Comparison of ENCODE assay signal across 18 cellular contexts in the genomic region with DNA sequence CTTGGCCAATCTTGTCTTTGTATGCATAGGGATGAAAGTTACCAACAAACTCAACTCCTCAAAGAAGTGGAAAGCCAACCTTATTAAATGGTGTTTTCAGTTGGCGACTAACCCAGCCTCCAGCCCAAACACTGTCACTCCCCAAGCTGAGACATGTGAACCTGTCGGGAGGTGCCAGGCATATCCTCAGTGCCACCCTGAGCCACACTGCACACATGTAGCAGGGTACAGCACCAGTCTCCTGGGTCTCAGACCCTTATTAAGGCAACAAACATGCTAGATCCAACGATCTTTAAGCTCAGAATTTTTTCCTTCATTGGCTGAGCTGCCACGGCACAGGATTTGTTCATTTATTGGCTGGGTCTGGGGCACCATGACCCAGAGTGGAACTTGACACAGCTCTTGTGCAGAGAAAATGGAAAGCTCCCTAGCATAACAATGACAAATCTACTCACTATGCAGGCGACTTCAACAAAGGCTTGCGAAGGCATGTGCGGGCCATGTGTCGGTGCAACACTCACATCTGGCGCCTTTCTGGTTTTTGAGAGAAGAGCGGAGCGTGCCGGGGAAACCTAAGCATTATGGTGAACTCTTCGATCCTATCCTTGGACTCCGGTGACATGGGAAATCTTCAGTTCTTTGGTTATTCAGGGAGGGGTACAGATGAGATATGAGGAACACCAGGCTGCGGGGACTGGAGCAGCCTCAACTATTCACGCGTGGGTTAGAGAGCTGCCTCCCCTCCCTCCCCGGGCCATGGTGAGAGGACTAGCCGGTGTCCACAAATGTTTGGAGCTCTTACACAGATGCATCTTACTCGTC.
DNase-seq lines count a peak whose midpoint lies in the region; ATAC-seq, FAIRE-seq and TF ChIP-seq lines count a peak whose summit lies in the region.
"Had no signal": no experiment of that assay in that cellular context is flagged by ENCODE, and none has a peak within 500 bp of the region (broad histone marks: within the 10 kb centered on the region; RNA-seq: fewer than 3 reads in every experiment).

No MANE protein-coding gene starts in this region.

- no peak overlapping the region for H3K27ac ChIP-seq in HepG2 (ENCODE audit: extremely low read length, insufficient read depth, low read length)
- H3K27ac ChIP-seq in right lobe of liver = no peak overlapping the region
- H3K27ac ChIP-seq in endodermal cell (ENCODE audit: low read depth, low read length) = no peak overlapping the region

- intact Hi-C loops in HepG2 (cut with micrococcal nuclease; ENCODE audit: unreplicated experiment) (no loop called here), right lobe of liver (cut with DNase I) (no loop called here)

- no peak for TF ChIP-seq POLR2A in HepG2 (IDR thresholded peaks at IDR 0.05; ENCODE audit: insufficient read depth in 1 of 2, low read depth in 2 of 2, low read length in 2 of 2)
- no peak for TF ChIP-seq POLR2A in right lobe of liver (IDR thresholded peaks at IDR 0.05)

- H3K79me2 ChIP-seq in HepG2 (ENCODE audit: insufficient read depth, low read length) = no peaks in the 10 kb centered on the region

- TF ChIP-seq EP300 in HepG2 (IDR thresholded peaks at IDR 0.05; ENCODE audit: low read depth in 2 of 2, low read length in 2 of 2) = no peak
- TF ChIP-seq EP300 in HepG2 (CRISPR knock-in tag; IDR thresholded peaks at IDR 0.05; ENCODE audit: borderline replicate concordance) = no peak

- CTCF ChIA-PET in HepG2 (lab: Yijun Ruan, JAX; ENCODE audit: low intra/inter-chr PET ratio, low total read pairs) = no interaction called here

- no peaks in the 10 kb centered on the region for H4K20me1 ChIP-seq in HepG2 (ENCODE audit: insufficient read depth, low read length)

- H3K9me3 Mint-ChIP-seq in endodermal cell = no peaks in the 10 kb centered on the region

- no peaks in the 10 kb centered on the region for H3K36me3 ChIP-seq in HepG2 (replicated peaks in 1 of 2; ENCODE audit: control insufficient read depth in 1 of 2, insufficient read depth in 2 of 2, low read length in 2 of 2)
- no peaks in the 10 kb centered on the region for H3K36me3 ChIP-seq in right lobe of liver
- H3K36me3 ChIP-seq in endodermal cell (ENCODE audit: control insufficient read depth, insufficient read depth, low read length) = no peaks in the 10 kb centered on the region

- H3K27me3 ChIP-seq in HepG2 (ENCODE audit: control insufficient read depth in 1 of 2, insufficient read depth in 2 of 2, low read length in 2 of 2) (peaks cover 0 to 33% of the 10 kb centered on the region in 2 experiments; a peak in 2 of 5 replicates), right lobe of liver (no peaks in the 10 kb centered on the region), endodermal cell (ENCODE audit: control insufficient read depth, insufficient read depth, low read length, poor library complexity, severe bottlenecking) (no peaks in the 10 kb centered on the region)

- WGBS in HepG2 (ENCODE audit: low lambda C conversion rate) = 74% methylated on average over 20 of the region's 20 CpGs
- 91% methylated on average over 14 of the region's 20 CpGs for WGBS in right lobe of liver (ENCODE audit: insufficient coverage, low coverage, low lambda C conversion rate, missing lambda C conversion rate)
- WGBS in endodermal cell (ENCODE audit: insufficient coverage in 1 of 2, insufficient read length in 1 of 2), 2 experiments = 86 to 88% methylated on average over 18 to 20 of the region's 20 CpGs

- no peak for ATAC-seq in HepG2
- ATAC-seq in right lobe of liver = no peak
- ATAC-seq: PC-3 had no signal

- POLR2A ChIA-PET in HepG2 (lab: Yijun Ruan, JAX) = no interaction called here

- TF ChIP-seq CTCF in HepG2 (CRISPR knock-in tag; IDR thresholded peaks at IDR 0.05) (no peak), right lobe of liver (IDR thresholded peaks at IDR 0.05) (no peak), endodermal cell (conservative IDR thresholded peaks at IDR 0.05) (no peak)

- peaks cover 22% of the 10 kb centered on the region for H3K4me1 ChIP-seq in HepG2 (ENCODE audit: insufficient read depth, low read length)
- peaks cover 0 to 14% (median 5%) of the 10 kb centered on the region in 4 donors for H3K4me1 ChIP-seq in right lobe of liver
- peaks cover 7% of the 10 kb centered on the region for H3K4me1 ChIP-seq in endodermal cell (ENCODE audit: control insufficient read depth, insufficient read depth, low read length)

- H3K9ac ChIP-seq in HepG2 (ENCODE audit: insufficient read depth, low read depth, low read length) (no peak overlapping the region), endodermal cell (ENCODE audit: extremely low read depth, low read length, poor library complexity, severe bottlenecking) (no peak overlapping the region)

- peaks cover 23% of the 10 kb centered on the region for H3K4me1 Mint-ChIP-seq in endodermal cell

- BruUV-seq in HepG2 (replicated peaks; lab: Mats Ljungman, UMichigan) = no TSS peak

- no peaks in the 10 kb centered on the region for H3K9me3 ChIP-seq in HepG2 (ENCODE audit: low read length)
- H3K9me3 ChIP-seq in right lobe of liver = no peaks in the 10 kb centered on the region
- H3K9me3 ChIP-seq in endodermal cell (ENCODE audit: control insufficient read depth, low read length) = no peaks in the 10 kb centered on the region

- H2AFZ ChIP-seq in HepG2 (ENCODE audit: low read length) = no peak overlapping the region

- no peak overlapping the region for H3K27ac Mint-ChIP-seq in endodermal cell

- DNase-seq in HepG2 (ENCODE audit: low spot score) = no peak
- no peak for DNase-seq in right lobe of liver
- DNase-seq in endodermal cell = peak; percentile 8
- peak; percentile 57 for DNase-seq in mesenteric fat pad (ENCODE audit: low spot score)
- DNase-seq in dedifferentiated amniotic fluid mesenchymal stem cell (ENCODE audit: extremely low spot score) = no peak
- no peak for DNase-seq in NCI-H187 treated with DMSO at 0.1 percent for 48 hours (lab: John Stamatoyannopoulos, UW)
- no peak for DNase-seq in dermis blood vessel endothelial cell
- no peak for DNase-seq in activated gamma-delta T cell treated with Interleukin-2 at 50 U/mL for 16 hours
- DNase-seq: AML-193, COR-L47, H7, IMR-90, Kasumi-1, NCI-H1105 treated with DMSO at 0.1 percent for 48 hours, NCI-H2029, NCI-H2171, NCI-H774, PC-3 had no signal

- H3K4me3 ChIP-seq in HepG2 (replicated peaks in 1 of 3; ENCODE audit: insufficient read depth in 1 of 3, low read depth in 2 of 3, low read length in 3 of 3) (no peak overlapping the region), right lobe of liver (no peak overlapping the region), endodermal cell (ENCODE audit: low read length) (no peak overlapping the region)

- no peak for TF ChIP-seq RAD21 in HepG2 (CRISPR knock-in tag; IDR thresholded peaks at IDR 0.05)

- H3K4me2 ChIP-seq in HepG2 (ENCODE audit: low read depth, low read length) = no peak overlapping the region

- in situ Hi-C loops in HepG2 (cut with HindIII; ENCODE audit: extremely low pct_ligation_motif_present, low pct_unique_long_range_greater_than_20kb) = no loop called here

- no peak for FAIRE-seq in HepG2 (lab: Jason Lieb, UNC)

- no peaks in the 10 kb centered on the region for H3K27me3 Mint-ChIP-seq in endodermal cell (ENCODE audit: insufficient read depth)

- H3K36me3 Mint-ChIP-seq in endodermal cell (ENCODE audit: low read depth) = no peaks in the 10 kb centered on the region

- H3K4me3 Mint-ChIP-seq in endodermal cell = no peak overlapping the region

TF ChIP-seq in HepG2, 621 proteins besides CTCF, POLR2A, EP300 and RAD21:
- TF ChIP-seq ZFY (CRISPR knock-in tag; IDR thresholded peaks at IDR 0.05) = no peak
- TF ChIP-seq, protein P1, sequence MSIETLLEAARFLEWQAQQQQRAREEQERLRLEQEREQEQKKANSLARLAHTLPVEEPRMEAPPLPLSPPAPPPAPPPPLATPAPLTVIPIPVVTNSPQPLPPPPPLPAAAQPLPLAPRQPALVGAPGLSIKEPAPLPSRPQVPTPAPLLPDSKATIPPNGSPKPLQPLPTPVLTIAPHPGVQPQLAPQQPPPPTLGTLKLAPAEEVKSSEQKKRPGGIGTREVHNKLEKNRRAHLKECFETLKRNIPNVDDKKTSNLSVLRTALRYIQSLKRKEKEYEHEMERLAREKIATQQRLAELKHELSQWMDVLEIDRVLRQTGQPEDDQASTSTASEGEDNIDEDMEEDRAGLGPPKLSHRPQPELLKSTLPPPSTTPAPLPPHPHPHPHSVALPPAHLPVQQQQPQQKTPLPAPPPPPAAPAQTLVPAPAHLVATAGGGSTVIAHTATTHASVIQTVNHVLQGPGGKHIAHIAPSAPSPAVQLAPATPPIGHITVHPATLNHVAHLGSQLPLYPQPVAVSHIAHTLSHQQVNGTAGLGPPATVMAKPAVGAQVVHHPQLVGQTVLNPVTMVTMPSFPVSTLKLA (IDR thresholded peaks at IDR 0.05) = peak; percentile 30; the same call in 1 of the 2 replicates

Comparison
In these comparisons a context has a peak if more than half of its experiments do, and no peak if none do; other contexts are left out.
1. DNase-seq: peak in endodermal cell (single experiment) and mesenteric fat pad (single experiment); none in HepG2 (single experiment), right lobe of liver (0 of 3), dedifferentiated amniotic fluid mesenchymal stem cell (single experiment), NCI-H187 treated with DMSO at 0.1 percent for 48 hours (single experiment), dermis blood vessel endothelial cell (single experiment) and activated gamma-delta T cell treated with Interleukin-2 at 50 U/mL for 16 hours (single experiment).